In genomic region chr13:97240789-97241734, GRCh38 we compare ENCODE assay signal across 19 cellular contexts. TPM values are rescaled to one million over a fixed set of nuclear protein-coding genes. Genes with fewer than 3 reads are reported as not detected.
DNase-seq lines count a peak whose midpoint lies in the region; ATAC-seq and TF ChIP-seq lines count a peak whose summit lies in the region.
"Had no signal": no experiment of that assay in that cellular context is flagged by ENCODE, and none has a peak within 500 bp of the region (broad histone marks: within the 10 kb centered on the region; RNA-seq: fewer than 3 reads in every experiment).

No MANE protein-coding gene starts in this region.

- DNase-seq in caudate nucleus (lab: John Stamatoyannopoulos, UW) (peak in 1 of 61 donors; percentile 17), left cardiac atrium (no peak), tibial artery (no peak), osteocyte (ENCODE audit: extremely low spot score, unreplicated experiment) (no peak), smooth muscle cell (lab: John Stamatoyannopoulos, UW; ENCODE audit: unreplicated experiment) (no peak)
- no peak for DNase-seq in activated CD8-positive, alpha-beta memory T cell treated with anti-CD3 and anti-CD28 coated beads for 24 hours
- DNase-seq in stimulated activated naive CD4-positive, alpha-beta T cell treated with Interleukin-2 at 50 U/mL for 16 hours (lab: John Stamatoyannopoulos, UW): no peak
- DNase-seq: activated B cell treated with CpG ODN at 0.5 μM for 24 hours; activated naive CD4-positive, alpha-beta T cell treated with anti-CD3 and anti-CD28 coated beads, Interleukin-2, amount 10 ng/mL, durations not matched to agents 7 days and 5 days; glutamatergic neuron; kidney glomerular epithelial cell; naive thymus-derived CD8-positive, alpha-beta T cell; NCI-H1092; NCI-H774; retina had no signal

- H3K27ac ChIP-seq in caudate nucleus (ENCODE audit: low read depth, low read length) (peak overlapping the region; percentile 98), muscle layer of colon (ENCODE audit: low read depth, low read length) (peak overlapping the region; percentile 53), tibial artery (peak overlapping the region; percentile 23 to 52), smooth muscle cell (ENCODE audit: low read depth) (no peak overlapping the region)
- H3K27ac ChIP-seq: RWPE1 had no signal

- H3K4me3 ChIP-seq in muscle layer of colon (ENCODE audit: low read depth in 1 of 2, low read length in 2 of 2) (no peak overlapping the region), tibial artery (no peak overlapping the region), smooth muscle cell (no peak overlapping the region)

- H3K27ac Mint-ChIP-seq in osteocyte (ENCODE audit: unreplicated experiment): no peak overlapping the region
- H3K27ac Mint-ChIP-seq: activated B cell treated with CpG ODN at 0.5 μM for 24 hours; T-helper 1 cell treated with Interleukin-12 subunit alpha and Interleukin-12 subunit beta and Interleukin-4 antibody, amounts not matched to agents 30 μg/mL and 1 μg/mL, for 36 hours had no signal

- WGBS in smooth muscle cell (ENCODE audit: low lambda C conversion rate): 89% methylated on average over 8 of the region's 8 CpGs

- peaks cover 9% of the 10 kb centered on the region for H3K36me3 Mint-ChIP-seq in osteocyte (ENCODE audit: unreplicated experiment)
- H3K36me3 Mint-ChIP-seq: activated naive CD4-positive, alpha-beta T cell treated with anti-CD3 and anti-CD28 coated beads, Interleukin-2, amount 10 ng/mL, durations not matched to agents 7 days and 5 days had no signal

- peaks cover 80% of the 10 kb centered on the region for H3K4me1 Mint-ChIP-seq in osteocyte (ENCODE audit: unreplicated experiment)

- intact Hi-C loops in left cardiac atrium (cut with DNase I): no loop called here
- intact Hi-C loops in tibial artery (cut with DNase I; ENCODE audit: low total_unique reads): no loop called here

- no peak overlapping the region for H3K4me2 ChIP-seq in smooth muscle cell

- no peak overlapping the region for H3K4me3 Mint-ChIP-seq in osteocyte (ENCODE audit: unreplicated experiment)
- H3K4me3 Mint-ChIP-seq: activated B cell treated with CpG ODN at 0.5 μM for 24 hours; activated naive CD4-positive, alpha-beta T cell treated with anti-CD3 and anti-CD28 coated beads, Interleukin-2, amount 10 ng/mL, durations not matched to agents 7 days and 5 days; T-helper 1 cell treated with Interleukin-12 subunit alpha and Interleukin-12 subunit beta and Interleukin-4 antibody, amounts not matched to agents 30 μg/mL and 1 μg/mL, for 36 hours had no signal

- peak; percentile 58 to 75 for ATAC-seq in left cardiac atrium
- ATAC-seq: HCT116; naive thymus-derived CD8-positive, alpha-beta T cell had no signal

- H3K79me2 ChIP-seq in smooth muscle cell (ENCODE audit: low read depth): peaks cover 90% of the 10 kb centered on the region

- no peaks in the 10 kb centered on the region for H3K27me3 Mint-ChIP-seq in osteocyte (ENCODE audit: unreplicated experiment)
- H3K27me3 Mint-ChIP-seq: activated B cell treated with CpG ODN at 0.5 μM for 24 hours; activated naive CD4-positive, alpha-beta T cell treated with anti-CD3 and anti-CD28 coated beads, Interleukin-2, amount 10 ng/mL, durations not matched to agents 7 days and 5 days; naive thymus-derived CD8-positive, alpha-beta T cell had no signal

- H3F3A ChIP-seq in smooth muscle cell (ENCODE audit: low read depth): no peaks in the 10 kb centered on the region

- peaks cover 98% of the 10 kb centered on the region for H3K4me1 ChIP-seq in muscle layer of colon (ENCODE audit: insufficient read depth, low read length)
- H3K4me1 ChIP-seq in tibial artery: peaks cover 0 to 100% (median 54%) of the 10 kb centered on the region in 4 donors
- H3K4me1 ChIP-seq in smooth muscle cell (ENCODE audit: low read depth): no peaks in the 10 kb centered on the region

- no peak for TF ChIP-seq CTCF in tibial artery (IDR thresholded peaks at IDR 0.05)
- TF ChIP-seq CTCF in osteocyte (IDR thresholded peaks at IDR 0.05): no peak
- no peak for TF ChIP-seq CTCF in smooth muscle cell (IDR thresholded peaks at IDR 0.05; ENCODE audit: borderline replicate concordance, insufficient read depth, poor library complexity, severe bottlenecking)

- H3K9ac ChIP-seq in muscle layer of colon (ENCODE audit: low read length) (no peak overlapping the region), smooth muscle cell (ENCODE audit: low read depth) (no peak overlapping the region)

- H3K36me3 ChIP-seq in muscle layer of colon (ENCODE audit: insufficient read depth, low read length): peaks cover 6% of the 10 kb centered on the region
- no peaks in the 10 kb centered on the region for H3K36me3 ChIP-seq in tibial artery
- no peaks in the 10 kb centered on the region for H3K36me3 ChIP-seq in smooth muscle cell (ENCODE audit: low read depth)

- peaks cover 100% of the 10 kb centered on the region for H4K20me1 ChIP-seq in smooth muscle cell (ENCODE audit: low read depth)

- H3K27me3 ChIP-seq in muscle layer of colon (ENCODE audit: control insufficient read depth in 1 of 2, insufficient read depth in 2 of 2, low read length in 2 of 2) (no peaks in the 10 kb centered on the region), tibial artery (no peaks in the 10 kb centered on the region), smooth muscle cell (ENCODE audit: low read depth) (no peaks in the 10 kb centered on the region)

- H3K9me3 ChIP-seq in muscle layer of colon (ENCODE audit: low read length): no peaks in the 10 kb centered on the region
- H3K9me3 ChIP-seq in tibial artery: no peaks in the 10 kb centered on the region
- H3K9me3 ChIP-seq in smooth muscle cell (replicated peaks; ENCODE audit: low read depth): no peaks in the 10 kb centered on the region

- no peak overlapping the region for H2AFZ ChIP-seq in smooth muscle cell (ENCODE audit: low read depth)

- no peaks in the 10 kb centered on the region for H3K9me3 Mint-ChIP-seq in osteocyte (ENCODE audit: unreplicated experiment)
- H3K9me3 Mint-ChIP-seq: activated B cell treated with CpG ODN at 0.5 μM for 24 hours; activated naive CD4-positive, alpha-beta T cell treated with anti-CD3 and anti-CD28 coated beads, Interleukin-2, amount 10 ng/mL, durations not matched to agents 7 days and 5 days; naive thymus-derived CD8-positive, alpha-beta T cell; T-helper 1 cell treated with Interleukin-12 subunit alpha and Interleukin-12 subunit beta and Interleukin-4 antibody, amounts not matched to agents 30 μg/mL and 1 μg/mL, for 36 hours had no signal

RNA-seq across cellular contexts. Expression of gene MBNL2, which starts 18.9 kb away (rescaled TPM):
- 10 to 100 TPM; 52.0 to 60.3 TPM for total RNA-seq in left cardiac atrium
- 66.6 and 71.8 TPM in 2 replicates for total RNA-seq in osteocyte
- 120 and 147 TPM in 2 replicates for total RNA-seq in smooth muscle cell
- polyA plus RNA-seq in smooth muscle cell: 33.7 and 34.9 TPM in 2 replicates
